2 cellular contexts compared by ENCODE assay signal in genomic region chr19:27971071-27971470, GRCh38.
TF ChIP-seq lines count a peak whose summit lies in the region.

No MANE protein-coding gene starts in this region.

TF ChIP-seq in HEK293, 187 proteins besides CTCF, POLR2A, EP300 and RAD21:
- no peak for TF ChIP-seq MEIS1 (CRISPR knock-in tag; IDR thresholded peaks at IDR 0.05; ENCODE audit: borderline replicate concordance)
- TF ChIP-seq, protein P1, sequence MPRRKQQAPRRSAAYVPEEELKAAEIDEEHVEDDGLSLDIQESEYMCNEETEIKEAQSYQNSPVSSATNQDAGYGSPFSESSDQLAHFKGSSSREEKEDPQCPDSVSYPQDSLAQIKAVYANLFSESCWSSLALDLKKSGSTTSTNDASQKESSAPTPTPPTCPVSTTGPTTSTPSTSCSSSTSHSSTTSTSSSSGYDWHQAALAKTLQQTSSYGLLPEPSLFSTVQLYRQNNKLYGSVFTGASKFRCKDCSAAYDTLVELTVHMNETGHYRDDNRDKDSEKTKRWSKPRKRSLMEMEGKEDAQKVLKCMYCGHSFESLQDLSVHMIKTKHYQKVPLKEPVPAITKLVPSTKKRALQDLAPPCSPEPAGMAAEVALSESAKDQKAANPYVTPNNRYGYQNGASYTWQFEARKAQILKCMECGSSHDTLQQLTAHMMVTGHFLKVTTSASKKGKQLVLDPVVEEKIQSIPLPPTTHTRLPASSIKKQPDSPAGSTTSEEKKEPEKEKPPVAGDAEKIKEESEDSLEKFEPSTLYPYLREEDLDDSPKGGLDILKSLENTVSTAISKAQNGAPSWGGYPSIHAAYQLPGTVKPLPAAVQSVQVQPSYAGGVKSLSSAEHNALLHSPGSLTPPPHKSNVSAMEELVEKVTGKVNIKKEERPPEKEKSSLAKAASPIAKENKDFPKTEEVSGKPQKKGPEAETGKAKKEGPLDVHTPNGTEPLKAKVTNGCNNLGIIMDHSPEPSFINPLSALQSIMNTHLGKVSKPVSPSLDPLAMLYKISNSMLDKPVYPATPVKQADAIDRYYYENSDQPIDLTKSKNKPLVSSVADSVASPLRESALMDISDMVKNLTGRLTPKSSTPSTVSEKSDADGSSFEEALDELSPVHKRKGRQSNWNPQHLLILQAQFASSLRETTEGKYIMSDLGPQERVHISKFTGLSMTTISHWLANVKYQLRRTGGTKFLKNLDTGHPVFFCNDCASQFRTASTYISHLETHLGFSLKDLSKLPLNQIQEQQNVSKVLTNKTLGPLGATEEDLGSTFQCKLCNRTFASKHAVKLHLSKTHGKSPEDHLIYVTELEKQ (tag by site-specific recombination; IDR thresholded peaks at IDR 0.05; ENCODE audit: borderline replicate concordance) = peak; percentile 42; the same call in 1 of the 2 replicates

TF ChIP-seq in K562, 482 proteins besides CTCF, POLR2A, EP300 and RAD21:
- no peak for TF ChIP-seq NCOR1 (IDR thresholded peaks at IDR 0.05)
- no peak for TF ChIP-seq ZNF511 (CRISPR knock-in tag; IDR thresholded peaks at IDR 0.05)
- TF ChIP-seq PKNOX1 (IDR thresholded peaks at IDR 0.05) = peak; percentile 53
- no peak for TF ChIP-seq MTF1 (CRISPR knock-in tag; IDR thresholded peaks at IDR 0.05; ENCODE audit: borderline replicate concordance)
- TF ChIP-seq DLX4 (CRISPR knock-in tag; IDR thresholded peaks at IDR 0.05) = no peak
